12 cellular contexts compared by ENCODE assay signal in genomic region chr19:48631254-48631653, GRCh38. TPM values are rescaled to one million over a fixed set of nuclear protein-coding genes. Genes with fewer than 3 reads are reported as not detected.
A peak's percentile ranks its signal among the peaks of the same experiment; 100 is the strongest.
DNase-seq lines count a peak whose midpoint lies in the region; ATAC-seq and TF ChIP-seq lines count a peak whose summit lies in the region.
"Had no signal": no experiment of that assay in that cellular context is flagged by ENCODE, and none has a peak within 500 bp of the region (broad histone marks: within the 10 kb centered on the region; RNA-seq: fewer than 3 reads in every experiment).

No MANE protein-coding gene starts in this region.

- H3K36me3 ChIP-seq in BLaER1 (peaks cover 68% of the 10 kb centered on the region), endodermal cell (ENCODE audit: control insufficient read depth, insufficient read depth, low read length) (peaks cover 10% of the 10 kb centered on the region), prostate gland (no peaks in the 10 kb centered on the region)

- no peak overlapping the region for H3K27ac Mint-ChIP-seq in endodermal cell

- H3K27me3 Mint-ChIP-seq in endodermal cell (ENCODE audit: insufficient read depth): peaks cover 6% of the 10 kb centered on the region

- H4K20me1 ChIP-seq in BLaER1: peaks cover 27% of the 10 kb centered on the region

- WGBS in endodermal cell (ENCODE audit: insufficient coverage in 1 of 2, insufficient read length in 1 of 2), 2 experiments: 60 to 86% methylated on average over 3 of the region's 3 CpGs
- 64% methylated on average over 3 of the region's 3 CpGs for WGBS in prostate gland

- H3K4me1 Mint-ChIP-seq in endodermal cell: peaks cover 20% of the 10 kb centered on the region

- TF ChIP-seq POLR2A in prostate gland (IDR thresholded peaks at IDR 0.05): no peak

- peaks cover 59% of the 10 kb centered on the region for H3K4me1 ChIP-seq in BLaER1
- H3K4me1 ChIP-seq in endodermal cell (ENCODE audit: control insufficient read depth, insufficient read depth, low read length): peaks cover 27% of the 10 kb centered on the region
- peaks cover 15% of the 10 kb centered on the region for H3K4me1 ChIP-seq in prostate gland (replicated peaks)

- H3K9ac ChIP-seq in BLaER1: 0 out of 2 replicates have a peak overlapping the region, but pooled peaks have one; percentile 66
- H3K9ac ChIP-seq in endodermal cell (ENCODE audit: extremely low read depth, low read length, poor library complexity, severe bottlenecking): no peak overlapping the region

- peaks cover 14% of the 10 kb centered on the region for H3K36me3 Mint-ChIP-seq in endodermal cell (ENCODE audit: low read depth)

- H3K9me3 Mint-ChIP-seq in endodermal cell: no peaks in the 10 kb centered on the region

- no peaks in the 10 kb centered on the region for H3K27me3 ChIP-seq in BLaER1
- peaks cover 6% of the 10 kb centered on the region for H3K27me3 ChIP-seq in endodermal cell (ENCODE audit: control insufficient read depth, insufficient read depth, low read length, poor library complexity, severe bottlenecking)
- H3K27me3 ChIP-seq in prostate gland (replicated peaks; ENCODE audit: insufficient read depth): no peaks in the 10 kb centered on the region

- H3K4me3 ChIP-seq in BLaER1: peak overlapping the region; percentile 27; the same call in 1 of the 2 replicates
- peak overlapping the region; percentile 66 for H3K4me3 ChIP-seq in endodermal cell (ENCODE audit: low read length)
- H3K4me3 ChIP-seq in prostate gland: no peak overlapping the region
- H3K4me3 ChIP-seq: mucosa of descending colon had no signal

- peak overlapping the region; percentile 100 for H3K4me2 ChIP-seq in BLaER1

- DNase-seq in HT-29 (ENCODE audit: low spot score) (peak; percentile 64), endodermal cell (peak; percentile 48), prostate gland (ENCODE audit: low spot score) (no peak), NCI-H2171 (lab: John Stamatoyannopoulos, UW) (no peak), epidermal melanocyte (ENCODE audit: insufficient read length, low spot score) (no peak)
- DNase-seq in effector CD4-positive, alpha-beta T cell: no peak
- DNase-seq: NCI-H345 had no signal

- H3K4me3 Mint-ChIP-seq in endodermal cell: peak overlapping the region; percentile 54

- no peak for ATAC-seq in HG02973 (IDR thresholded peaks at IDR 0.05; ENCODE audit: unreplicated experiment)
- ATAC-seq: HCT116 had no signal

- H3K27ac ChIP-seq in BLaER1 (peak overlapping the region; percentile 63; the same call in 1 of the 2 replicates), endodermal cell (ENCODE audit: low read depth, low read length) (no peak overlapping the region), prostate gland (peak overlapping the region; percentile 58 to 63)

- H3K9me3 ChIP-seq in BLaER1 (no peaks in the 10 kb centered on the region), endodermal cell (ENCODE audit: control insufficient read depth, low read length) (no peaks in the 10 kb centered on the region), prostate gland (no peaks in the 10 kb centered on the region)
- H3K9me3 ChIP-seq: mucosa of descending colon had no signal

- intact Hi-C loops in prostate gland (cut with DNase I): no loop called here

- TF ChIP-seq CTCF in endodermal cell (conservative IDR thresholded peaks at IDR 0.05) (no peak), prostate gland (IDR thresholded peaks at IDR 0.05) (no peak)

RNA-seq across cellular contexts. Expression of gene DBP, which starts 5.9 kb away (rescaled TPM):
- total RNA-seq in HT-29 (2014; rRNA removed; shearing (Covaris generic)): 19.4 and 27.9 TPM in 2 replicates
- total RNA-seq in endodermal cell (10 to 100 TPM in 1 of 2 donors, 1 to 10 TPM in 1; 5.3 to 13.1 TPM), prostate gland (10 to 100 TPM; 14.3 to 52.7 TPM)
- 9.7 TPM for polyA plus RNA-seq in endodermal cell (2013, experiment 1 of 2)
- polyA plus RNA-seq in endodermal cell (2013, experiment 2 of 2): 8.4 TPM

RNA-seq across cellular contexts. Expression of gene SPHK2, which starts 11.9 kb away (rescaled TPM):
- total RNA-seq in HT-29 (2014; rRNA removed; shearing (Covaris generic)): 114 and 115 TPM in 2 replicates
- total RNA-seq in endodermal cell (100 to 1,000 TPM in 1 of 2 donors, 10 to 100 TPM in 1; 99.5 to 114 TPM), prostate gland (10 to 100 TPM; 24.8 to 25.4 TPM)
- polyA plus RNA-seq in endodermal cell (2013, experiment 1 of 2): 31.4 TPM
- 30.6 TPM for polyA plus RNA-seq in endodermal cell (2013, experiment 2 of 2)

RNA-seq across cellular contexts. Expression of gene RPL18, which starts 12.3 kb away (rescaled TPM):
- total RNA-seq in HT-29 (2014; rRNA removed; shearing (Covaris generic)): 6,271 and 6,382 TPM in 2 replicates
- 1,000 to 10,000 TPM; 1,531 to 1,574 TPM for total RNA-seq in endodermal cell
- 1,384 TPM for polyA plus RNA-seq in endodermal cell (2013, experiment 1 of 2)
- 1,252 TPM for polyA plus RNA-seq in endodermal cell (2013, experiment 2 of 2)
- total RNA-seq in prostate gland: 1,000 to 10,000 TPM; 2,096 to 3,914 TPM

RNA-seq across cellular contexts. Expression of gene CA11, which starts 14.7 kb away (rescaled TPM):
- total RNA-seq in HT-29 (2014; rRNA removed; shearing (Covaris generic)): 1.4 and 4.7 TPM in 2 replicates
- total RNA-seq in endodermal cell (10 to 100 TPM; 75.0 to 82.6 TPM), prostate gland (10 to 100 TPM in 1 of 2 donors, 1 to 10 TPM in 1; 7.0 to 11.2 TPM)
- 39.5 TPM for polyA plus RNA-seq in endodermal cell (2013, experiment 1 of 2)
- polyA plus RNA-seq in endodermal cell (2013, experiment 2 of 2): 28.4 TPM
- total RNA-seq: Daoy had no signal

RNA-seq across cellular contexts. Expression of gene FAM83E, which starts 16.4 kb away (rescaled TPM):
- total RNA-seq in HT-29 (2014; rRNA removed; shearing (Covaris generic)): 15.9 and 18.5 TPM in 2 replicates
- total RNA-seq in endodermal cell (1 to 10 TPM; 4.4 to 5.7 TPM), prostate gland (1 to 10 TPM; 2.8 to 8.8 TPM)
- polyA plus RNA-seq in endodermal cell (2013, experiment 1 of 2): 0.36 TPM
- 0.37 TPM for polyA plus RNA-seq in endodermal cell (2013, experiment 2 of 2)
- total RNA-seq: Daoy had no signal

Comparison
In these comparisons a context has a peak if more than half of its experiments do, and no peak if none do; other contexts are left out.
1. H3K4me3 ChIP-seq: peak in BLaER1 (single experiment) and endodermal cell (single experiment); none in prostate gland (0 of 2).
2. DNase-seq: peak in HT-29 (single experiment) and endodermal cell (single experiment); none in prostate gland (single experiment), NCI-H2171 (single experiment), epidermal melanocyte (single experiment) and effector CD4-positive, alpha-beta T cell (single experiment).